Comparison of ENCODE assay signal across 2 cellular contexts in the genomic region with DNA sequence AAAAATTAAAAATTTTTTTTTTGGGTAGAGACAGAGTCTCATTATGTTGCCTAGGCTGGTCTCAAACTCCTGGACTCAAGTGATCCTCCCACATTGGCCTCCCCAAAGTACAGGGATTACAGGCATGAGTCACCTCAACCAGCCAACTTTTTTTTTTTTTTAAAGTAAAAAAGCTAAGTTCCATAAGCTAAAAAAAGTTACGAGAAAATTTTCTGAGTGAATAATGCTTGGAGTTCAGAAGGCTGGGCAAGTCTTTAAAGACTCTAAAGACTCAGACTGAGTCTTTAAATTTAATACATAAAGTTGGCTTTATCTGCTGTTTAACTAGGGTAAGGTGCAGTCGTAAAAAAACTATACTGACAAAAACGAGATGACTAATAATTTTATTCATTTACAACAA.
A peak's percentile ranks its signal among the peaks of the same experiment; 100 is the strongest.
TF ChIP-seq lines count a peak whose summit lies in the region.

No MANE protein-coding gene starts in this region.

TF ChIP-seq in K562, 482 proteins besides CTCF, POLR2A, EP300 and RAD21:
- TF ChIP-seq, protein P1, sequence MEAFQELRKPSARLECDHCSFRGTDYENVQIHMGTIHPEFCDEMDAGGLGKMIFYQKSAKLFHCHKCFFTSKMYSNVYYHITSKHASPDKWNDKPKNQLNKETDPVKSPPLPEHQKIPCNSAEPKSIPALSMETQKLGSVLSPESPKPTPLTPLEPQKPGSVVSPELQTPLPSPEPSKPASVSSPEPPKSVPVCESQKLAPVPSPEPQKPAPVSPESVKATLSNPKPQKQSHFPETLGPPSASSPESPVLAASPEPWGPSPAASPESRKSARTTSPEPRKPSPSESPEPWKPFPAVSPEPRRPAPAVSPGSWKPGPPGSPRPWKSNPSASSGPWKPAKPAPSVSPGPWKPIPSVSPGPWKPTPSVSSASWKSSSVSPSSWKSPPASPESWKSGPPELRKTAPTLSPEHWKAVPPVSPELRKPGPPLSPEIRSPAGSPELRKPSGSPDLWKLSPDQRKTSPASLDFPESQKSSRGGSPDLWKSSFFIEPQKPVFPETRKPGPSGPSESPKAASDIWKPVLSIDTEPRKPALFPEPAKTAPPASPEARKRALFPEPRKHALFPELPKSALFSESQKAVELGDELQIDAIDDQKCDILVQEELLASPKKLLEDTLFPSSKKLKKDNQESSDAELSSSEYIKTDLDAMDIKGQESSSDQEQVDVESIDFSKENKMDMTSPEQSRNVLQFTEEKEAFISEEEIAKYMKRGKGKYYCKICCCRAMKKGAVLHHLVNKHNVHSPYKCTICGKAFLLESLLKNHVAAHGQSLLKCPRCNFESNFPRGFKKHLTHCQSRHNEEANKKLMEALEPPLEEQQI (IDR thresholded peaks at IDR 0.05): no peak
- TF ChIP-seq ZNF436 (CRISPR knock-in tag; IDR thresholded peaks at IDR 0.05) (no peak), JUND (IDR thresholded peaks at IDR 0.05; ENCODE audit: borderline replicate concordance, low read depth, low read length) (peak; percentile 76), JUND (tag; IDR thresholded peaks at IDR 0.05; ENCODE audit: borderline replicate concordance, low read depth, low read length) (peak; percentile 33; the same call in 1 of the 3 replicates), FOSL1 (tag; conservative IDR thresholded peaks at IDR 0.05) (peak; percentile 71), DPF2 (IDR thresholded peaks at IDR 0.05) (0 out of 2 replicates have a peak, but pooled peaks have one; percentile 11), ZNF347 (CRISPR knock-in tag; IDR thresholded peaks at IDR 0.05; ENCODE audit: low read depth) (no peak), ZNF239 (CRISPR knock-in tag; IDR thresholded peaks at IDR 0.05) (no peak), JUN (IDR thresholded peaks at IDR 0.05; ENCODE audit: borderline replicate concordance, low read depth, low read length) (0 out of 2 replicates have a peak, but pooled peaks have one; percentile 17), JUN (CRISPR knock-in tag; IDR thresholded peaks at IDR 0.05; ENCODE audit: borderline replicate concordance) (no peak), ZNF384 (IDR thresholded peaks at IDR 0.05; ENCODE audit: low read depth, low read length) (peak; percentile 87)
- TF ChIP-seq, protein P2, sequence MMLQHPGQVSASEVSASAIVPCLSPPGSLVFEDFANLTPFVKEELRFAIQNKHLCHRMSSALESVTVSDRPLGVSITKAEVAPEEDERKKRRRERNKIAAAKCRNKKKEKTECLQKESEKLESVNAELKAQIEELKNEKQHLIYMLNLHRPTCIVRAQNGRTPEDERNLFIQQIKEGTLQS (IDR thresholded peaks at IDR 0.05): peak; percentile 72
- TF ChIP-seq, protein P2 (CRISPR knock-in tag; conservative IDR thresholded peaks at IDR 0.05): no peak

TF ChIP-seq in neural cell, 6 proteins besides CTCF, POLR2A, EP300 and RAD21 (continued from another document):
- TF ChIP-seq, protein P3, sequence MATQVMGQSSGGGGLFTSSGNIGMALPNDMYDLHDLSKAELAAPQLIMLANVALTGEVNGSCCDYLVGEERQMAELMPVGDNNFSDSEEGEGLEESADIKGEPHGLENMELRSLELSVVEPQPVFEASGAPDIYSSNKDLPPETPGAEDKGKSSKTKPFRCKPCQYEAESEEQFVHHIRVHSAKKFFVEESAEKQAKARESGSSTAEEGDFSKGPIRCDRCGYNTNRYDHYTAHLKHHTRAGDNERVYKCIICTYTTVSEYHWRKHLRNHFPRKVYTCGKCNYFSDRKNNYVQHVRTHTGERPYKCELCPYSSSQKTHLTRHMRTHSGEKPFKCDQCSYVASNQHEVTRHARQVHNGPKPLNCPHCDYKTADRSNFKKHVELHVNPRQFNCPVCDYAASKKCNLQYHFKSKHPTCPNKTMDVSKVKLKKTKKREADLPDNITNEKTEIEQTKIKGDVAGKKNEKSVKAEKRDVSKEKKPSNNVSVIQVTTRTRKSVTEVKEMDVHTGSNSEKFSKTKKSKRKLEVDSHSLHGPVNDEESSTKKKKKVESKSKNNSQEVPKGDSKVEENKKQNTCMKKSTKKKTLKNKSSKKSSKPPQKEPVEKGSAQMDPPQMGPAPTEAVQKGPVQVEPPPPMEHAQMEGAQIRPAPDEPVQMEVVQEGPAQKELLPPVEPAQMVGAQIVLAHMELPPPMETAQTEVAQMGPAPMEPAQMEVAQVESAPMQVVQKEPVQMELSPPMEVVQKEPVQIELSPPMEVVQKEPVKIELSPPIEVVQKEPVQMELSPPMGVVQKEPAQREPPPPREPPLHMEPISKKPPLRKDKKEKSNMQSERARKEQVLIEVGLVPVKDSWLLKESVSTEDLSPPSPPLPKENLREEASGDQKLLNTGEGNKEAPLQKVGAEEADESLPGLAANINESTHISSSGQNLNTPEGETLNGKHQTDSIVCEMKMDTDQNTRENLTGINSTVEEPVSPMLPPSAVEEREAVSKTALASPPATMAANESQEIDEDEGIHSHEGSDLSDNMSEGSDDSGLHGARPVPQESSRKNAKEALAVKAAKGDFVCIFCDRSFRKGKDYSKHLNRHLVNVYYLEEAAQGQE (IDR thresholded peaks at IDR 0.05; ENCODE audit: borderline replicate concordance): no peak
- no peak for TF ChIP-seq MXI1 (conservative IDR thresholded peaks at IDR 0.05; ENCODE audit: poor library complexity, severe bottlenecking)
- TF ChIP-seq EZH2 (IDR thresholded peaks at IDR 0.05; ENCODE audit: borderline replicate concordance, insufficient read depth, low read length, poor library complexity, severe bottlenecking): no peak
